Comparison of ENCODE assay signal across 16 cellular contexts in genomic region chr1:184419734-184420161, GRCh38. TPM values are rescaled to one million over a fixed set of nuclear protein-coding genes. Genes with fewer than 3 reads are reported as not detected.
DNase-seq lines count a peak whose midpoint lies in the region; TF ChIP-seq lines count a peak whose summit lies in the region.
"Had no signal": no experiment of that assay in that cellular context is flagged by ENCODE, and none has a peak within 500 bp of the region (broad histone marks: within the 10 kb centered on the region; RNA-seq: fewer than 3 reads in every experiment).

No MANE protein-coding gene starts in this region.

- peaks cover 4% of the 10 kb centered on the region for H3K36me3 Mint-ChIP-seq in Calu3 (ENCODE audit: insufficient read depth, unreplicated experiment)
- H3K36me3 Mint-ChIP-seq: stimulated activated naive B cell treated with anti-CD40 and anti-IgM and Interleukin-4, amounts not matched to agents 10 μg/mL and 1 μg/mL and 100 μg/mL, for 72 hours had no signal

- H3K36me3 ChIP-seq in MG63 (no peaks in the 10 kb centered on the region), osteoblast (ENCODE audit: insufficient read depth, low read length) (no peaks in the 10 kb centered on the region)
- H3K36me3 ChIP-seq: adrenal gland, heart right ventricle had no signal

- peaks cover 4% of the 10 kb centered on the region for H3K4me1 ChIP-seq in osteoblast (ENCODE audit: insufficient read depth, low read length)

- H3K4me3 Mint-ChIP-seq in Calu3 (ENCODE audit: low read depth, unreplicated experiment), result no peak overlapping the region
- H3K4me3 Mint-ChIP-seq: stimulated activated naive B cell treated with anti-CD40 and anti-IgM and Interleukin-4, amounts not matched to agents 10 μg/mL and 1 μg/mL and 100 μg/mL, for 72 hours had no signal

- no peak overlapping the region for H3K27ac ChIP-seq in osteoblast (ENCODE audit: low read depth, low read length)

- H3K27ac Mint-ChIP-seq in Calu3 (ENCODE audit: unreplicated experiment), result peak overlapping the region; percentile 4
- H3K27ac Mint-ChIP-seq: stimulated activated naive B cell treated with anti-CD40 and anti-IgM and Interleukin-4, amounts not matched to agents 10 μg/mL and 1 μg/mL and 100 μg/mL, for 72 hours had no signal

- H3K79me2 ChIP-seq in osteoblast (ENCODE audit: insufficient read depth, low read length), result peaks cover 13% of the 10 kb centered on the region

- no peaks in the 10 kb centered on the region for H4K20me1 ChIP-seq in osteoblast (ENCODE audit: insufficient read depth, low read length)

- H3K4me2 ChIP-seq in osteoblast (ENCODE audit: insufficient read depth, low read length), result peak overlapping the region; percentile 10

- no peak for TF ChIP-seq CTCF in Calu3 (IDR thresholded peaks at IDR 0.05; ENCODE audit: unreplicated experiment)
- TF ChIP-seq CTCF in osteoblast (IDR thresholded peaks at IDR 0.05; ENCODE audit: extremely low read depth, low read depth, low read length), result no peak

- intact Hi-C loops in Calu3 (cut with micrococcal nuclease; ENCODE audit: unreplicated experiment), result no loop called here

- peaks cover 37% of the 10 kb centered on the region for H3K4me1 Mint-ChIP-seq in Calu3 (ENCODE audit: low read depth, unreplicated experiment)

- CTCF ChIA-PET in Calu3 (lab: Charles Lee), result no interaction called here

- H3K4me3 ChIP-seq in MG63 (no peak overlapping the region), osteoblast (ENCODE audit: insufficient read depth, low read length) (no peak overlapping the region)
- H3K4me3 ChIP-seq: adrenal gland, heart right ventricle had no signal

- H3K9me3 ChIP-seq in MG63 (no peaks in the 10 kb centered on the region), osteoblast (ENCODE audit: low read depth, low read length) (no peaks in the 10 kb centered on the region)
- H3K9me3 ChIP-seq: adrenal gland, heart right ventricle had no signal

- H3K27me3 Mint-ChIP-seq in Calu3 (ENCODE audit: unreplicated experiment), result no peaks in the 10 kb centered on the region
- H3K27me3 Mint-ChIP-seq: stimulated activated naive B cell treated with anti-CD40 and anti-IgM and Interleukin-4, amounts not matched to agents 10 μg/mL and 1 μg/mL and 100 μg/mL, for 72 hours had no signal

- H3K27me3 ChIP-seq in MG63 (no peaks in the 10 kb centered on the region), osteoblast (ENCODE audit: insufficient read depth, low read length) (no peaks in the 10 kb centered on the region)
- H3K27me3 ChIP-seq: adrenal gland, heart right ventricle had no signal

- BruUV-seq in Calu3 (replicated peaks; lab: Mats Ljungman, UMichigan), result no TSS peak

- DNase-seq in Calu3, result peak; percentile 33
- DNase-seq in MG63, result peak; percentile 68
- DNase-seq in fibroblast of gingiva (ENCODE audit: low read depth), result peak; percentile 60
- no peak for DNase-seq in osteoblast (ENCODE audit: insufficient read length, low spot score, missing footprints)
- no peak for DNase-seq in COR-L47 (lab: John Stamatoyannopoulos, UW)
- DNase-seq in stimulated activated CD4-positive, alpha-beta T cell treated with anti-CD3 and anti-CD28 coated beads, Interleukin-2, amount 100 ng/mL, for 24 hours, result no peak
- no peak for DNase-seq in inferior parietal cortex (ENCODE audit: extremely low spot score)
- no peak for DNase-seq in midbrain (lab: John Stamatoyannopoulos, UW)
- DNase-seq: activated CD4-positive, CD25-positive, alpha-beta regulatory T cell treated with anti-CD3 and anti-CD28 coated beads, Interleukin-2, amount 50 U/mL, for 72 hours; activated T-cell treated with anti-CD3 and anti-CD28 coated beads for 4 hours; C1 segment of cervical spinal cord; heart right ventricle; NCI-H2107; stimulated activated CD4-positive, alpha-beta T cell treated with anti-CD3 and anti-CD28 coated beads, Interleukin-4, amount 100 ng/mL, for 1 hour; stimulated activated naive B cell treated with anti-CD40 and anti-IgM and Interleukin-4, amounts not matched to agents 10 μg/mL and 1 μg/mL and 100 μg/mL, for 72 hours had no signal

- peaks cover 3% of the 10 kb centered on the region for H3K9me3 Mint-ChIP-seq in Calu3 (ENCODE audit: low read depth, unreplicated experiment)

- H2AFZ ChIP-seq in osteoblast (ENCODE audit: low read length), result peak overlapping the region; percentile 69

RNA-seq across cellular contexts. Expression of gene C1orf21, which starts 32.9 kb away (rescaled TPM):
- total RNA-seq in Calu3 (2022) (16.9 and 20.6 TPM in 2 replicates), osteoblast (17.0 and 25.0 TPM in 2 replicates)
- total RNA-seq in MG63 (2014; rRNA removed; shearing (Covaris generic); ENCODE audit: low replicate concordance), result 51.5 and 52.5 TPM in 2 replicates

Comparison
In these comparisons a context has a peak if more than half of its experiments do, and no peak if none do; other contexts are left out.
1. DNase-seq: peak in Calu3 (single experiment), MG63 (single experiment) and fibroblast of gingiva (single experiment); none in osteoblast (single experiment), COR-L47 (single experiment), stimulated activated CD4-positive, alpha-beta T cell treated with anti-CD3 and anti-CD28 coated beads, Interleukin-2, amount 100 ng/mL, for 24 hours (0 of 2), inferior parietal cortex (single experiment) and midbrain (single experiment).